ENCODE assay signal across 23 cellular contexts in genomic region chr17:6079155-6079554, GRCh38. TPM values are rescaled to one million over a fixed set of nuclear protein-coding genes. Genes with fewer than 3 reads are reported as not detected.
DNase-seq lines count a peak whose midpoint lies in the region; ATAC-seq lines count a peak whose summit lies in the region.
"Had no signal": no experiment of that assay in that cellular context is flagged by ENCODE, and none has a peak within 500 bp of the region (broad histone marks: within the 10 kb centered on the region; RNA-seq: fewer than 3 reads in every experiment).

No MANE protein-coding gene starts in this region.

- 92% methylated on average over 9 of the region's 9 CpGs for WGBS in HUES64

- H3K9ac ChIP-seq in HUES64 (ENCODE audit: low read depth, low read length): no peak overlapping the region

- H3K36me3 ChIP-seq in HUES64 (ENCODE audit: insufficient read depth, low read length): peaks cover 11% of the 10 kb centered on the region; the same call in 1 of the 2 replicates
- H3K36me3 ChIP-seq: ascending aorta had no signal

- 0 out of 2 replicates have a peak overlapping the region, but pooled peaks have one; percentile 18 for H3K27ac ChIP-seq in HUES64 (ENCODE audit: low read depth, low read length)
- H3K27ac ChIP-seq: ascending aorta, coronary artery, tibial nerve had no signal

- DNase-seq in amygdala (lab: John Stamatoyannopoulos, UW) (peak in 46 of 56 donors; percentile 8 to 75 (median 42)), foreskin melanocyte (peak; percentile 74), pons (ENCODE audit: low spot score) (peak; percentile 87), cerebellum (ENCODE audit: low spot score) (no peak), NCI-H1048 (lab: John Stamatoyannopoulos, UW) (no peak)
- DNase-seq: activated B cell treated with CpG ODN at 0.5 μM for 24 hours; activated CD8-positive, alpha-beta T cell treated with anti-CD3 and anti-CD28 coated beads for 36 hours; activated naive CD4-positive, alpha-beta T cell treated with Interleukin-2 at 50 U/mL for 16 hours; activated T-cell treated with anti-CD3 and anti-CD28 coated beads, Interleukin-2, amount 50 U/mL, for 24 hours; Caco-2; kidney; naive thymus-derived CD4-positive, alpha-beta T cell; NCI-H2029 treated with DMSO at 0.1 percent for 48 hours; NCI-H510A treated with DMSO at 0.1 percent for 48 hours; PC-3; T-helper 17 cell had no signal

- H3K4me3 ChIP-seq in HUES64 (ENCODE audit: low read length): no peak overlapping the region
- H3K4me3 ChIP-seq: ascending aorta, coronary artery, tibial nerve had no signal

- H3K27me3 ChIP-seq in HUES64 (ENCODE audit: insufficient read depth, low read length): no peaks in the 10 kb centered on the region
- H3K27me3 ChIP-seq: ascending aorta, tibial nerve had no signal

- no peaks in the 10 kb centered on the region for H3K9me3 ChIP-seq in HUES64 (ENCODE audit: insufficient read depth, low read depth, low read length)
- H3K9me3 ChIP-seq: ascending aorta, Caco-2, tibial nerve had no signal

- H3K4me1 ChIP-seq in HUES64 (ENCODE audit: insufficient read depth, low read length): peaks cover 9% of the 10 kb centered on the region; the same call in 1 of the 2 replicates
- H3K4me1 ChIP-seq: ascending aorta, Caco-2, tibial nerve had no signal

- ATAC-seq in GM18511 (IDR thresholded peaks at IDR 0.05; ENCODE audit: unreplicated experiment) (no peak), HG02759 (IDR thresholded peaks at IDR 0.05; ENCODE audit: unreplicated experiment) (no peak)
- ATAC-seq: activated CD8-positive, alpha-beta T cell treated with anti-CD3 and anti-CD28 coated beads for 36 hours; naive thymus-derived CD4-positive, alpha-beta T cell; PC-3; stimulated activated effector memory CD8-positive, alpha-beta T cell treated with anti-CD3 and anti-CD28 coated beads, Interleukin-12 subunit alpha, Interleukin-12 subunit beta, amount 100 ng/mL, for 72 hours; T-helper 17 cell had no signal

RNA-seq across cellular contexts. Expression of gene WSCD1, which starts 9.0 kb away (rescaled TPM):
- 27.0 TPM for polyA plus RNA-seq in HUES64 (2013, experiment 1 of 2)
- 33.5 TPM for polyA plus RNA-seq in HUES64 (2013, experiment 2 of 2)
- 46.8 TPM for total RNA-seq in cerebellum
- total RNA-seq: activated B cell treated with CpG ODN at 0.5 μM for 24 hours, Caco-2 had no signal
- polyA plus RNA-seq: naive thymus-derived CD4-positive, alpha-beta T cell had no signal

Comparison
In these comparisons a context has a peak if more than half of its experiments do, and no peak if none do; other contexts are left out.
1. DNase-seq: peak in amygdala (46 of 56), foreskin melanocyte (single experiment) and pons (single experiment); none in cerebellum (single experiment) and NCI-H1048 (single experiment).